ENCODE assay signal across 9 cellular contexts in the genomic region with DNA sequence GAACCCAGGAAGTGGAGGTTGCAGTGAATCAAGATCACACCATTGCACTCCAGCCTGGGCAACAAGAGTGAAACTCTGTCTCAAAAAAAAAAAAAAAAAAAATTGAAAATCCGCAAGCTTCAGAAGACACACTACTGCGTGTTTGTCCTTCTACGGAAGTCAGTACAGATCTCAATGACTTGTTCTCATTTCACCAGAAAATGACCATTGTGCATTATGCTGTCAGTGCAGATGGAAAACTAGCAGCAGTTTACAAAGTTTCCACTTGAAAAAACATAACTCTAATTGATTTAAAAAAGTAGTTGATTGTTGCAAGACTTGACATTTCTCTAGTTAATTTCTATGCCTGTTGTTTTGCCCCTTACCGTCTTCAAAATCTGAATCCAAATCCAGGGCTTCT. TPM values are rescaled to one million over a fixed set of nuclear protein-coding genes. Genes with fewer than 3 reads are reported as not detected.
"Had no signal": no experiment of that assay in that cellular context is flagged by ENCODE, and none has a peak within 500 bp of the region (broad histone marks: within the 10 kb centered on the region; RNA-seq: fewer than 3 reads in every experiment).

No MANE protein-coding gene starts in this region.

- ATAC-seq: GM12878 had no signal

- FAIRE-seq: G401.6, GM12878, GM12891, GM12892, GM18507, GM19239 had no signal

- DNase-seq: GDM1, GF-D8 had no signal

- H3K4me3 ChIP-seq: GM12878 had no signal

RNA-seq across cellular contexts. Expression of gene KANK1, which starts 39.0 kb away (rescaled TPM):
- total RNA-seq: G401 had no signal
